Comparison of ENCODE assay signal across 11 cellular contexts in genomic region chr20:50641625-50642287, GRCh38. TPM values are rescaled to one million over a fixed set of nuclear protein-coding genes. Genes with fewer than 3 reads are reported as not detected.
A peak's percentile ranks its signal among the peaks of the same experiment; 100 is the strongest.
DNase-seq lines count a peak whose midpoint lies in the region; ATAC-seq, FAIRE-seq and TF ChIP-seq lines count a peak whose summit lies in the region.
"Not testable (repeated sequence)": the region's sequence is repeated elsewhere in the genome, so short reads cannot be mapped to it uniquely, and the experiment has no call there.
"Had no signal": no experiment of that assay in that cellular context is flagged by ENCODE, and none has a peak within 500 bp of the region (broad histone marks: within the 10 kb centered on the region; RNA-seq: fewer than 3 reads in every experiment).

No MANE protein-coding gene starts in this region.

- H3K36me3 ChIP-seq in PC-9 (ENCODE audit: low read depth); left ventricle myocardium inferior; left lung; neural progenitor cell: not testable (repeated sequence)

- H3K27ac ChIP-seq in PC-9, result peak overlapping the region; percentile 82
- peak overlapping the region; percentile 69 for H3K27ac ChIP-seq in left ventricle myocardium inferior (replicated peaks)
- H3K27ac ChIP-seq in left lung, result peak overlapping the region in 1 of 2 donors; percentile 50
- peak overlapping the region; percentile 68 for H3K27ac ChIP-seq in neural progenitor cell

- H3K4me2 ChIP-seq in PC-9 (peak overlapping the region; percentile 69), neural progenitor cell (peak overlapping the region; percentile 72)

- ATAC-seq in left lung, result peak; percentile 56

- peak; percentile 36 for FAIRE-seq in HTR-8/SVneo (lab: Jason Lieb, UNC)

- not testable (repeated sequence) for H4K20me1 ChIP-seq in PC-9 (ENCODE audit: insufficient read depth); neural progenitor cell (ENCODE audit: low read depth)

- not testable (repeated sequence) for H3K79me2 ChIP-seq in PC-9 (ENCODE audit: low read depth); neural progenitor cell (ENCODE audit: low read depth)

- peaks cover 16% of the 10 kb centered on the region for H3K36me3 Mint-ChIP-seq in Calu3 (ENCODE audit: insufficient read depth, unreplicated experiment)
- not testable (repeated sequence) for H3K36me3 Mint-ChIP-seq in brain, neural progenitor cell

- not testable (repeated sequence) for H3K27me3 ChIP-seq in PC-9 (ENCODE audit: insufficient read depth, low read depth); left ventricle myocardium inferior (ENCODE audit: low read depth); left lung; neural progenitor cell

- H3K4me3 ChIP-seq in PC-9 (peak overlapping the region; percentile 4; the same call in 1 of the 2 replicates), neural progenitor cell (peak overlapping the region; percentile 26)
- not testable (repeated sequence) for H3K4me3 ChIP-seq in left ventricle myocardium inferior, left lung

- H3K4me1 Mint-ChIP-seq in Calu3 (ENCODE audit: low read depth, unreplicated experiment) (peaks cover 54% of the 10 kb centered on the region), brain (peaks cover 42% of the 10 kb centered on the region), neural progenitor cell (peaks cover 47% of the 10 kb centered on the region)

- not testable (repeated sequence) for H3K9me3 ChIP-seq in PC-9 (ENCODE audit: insufficient read depth, low read depth); left ventricle myocardium inferior (replicated peaks); left lung; neural progenitor cell (ENCODE audit: low read depth)

- H3K4me3 Mint-ChIP-seq in Calu3 (ENCODE audit: low read depth, unreplicated experiment) (peak overlapping the region; percentile 2), brain (peak overlapping the region in 1 of 5 experiments; percentile 15), neural progenitor cell (peak overlapping the region; percentile 1)

- H3K9me2 ChIP-seq in PC-9 (ENCODE audit: insufficient read depth), result not testable (repeated sequence)

- intact Hi-C loops in Calu3 (cut with micrococcal nuclease; ENCODE audit: unreplicated experiment); PC-9 (cut with micrococcal nuclease; ENCODE audit: unreplicated experiment); left ventricle myocardium inferior (cut with micrococcal nuclease); left lung (cut with DNase I): not testable (repeated sequence)

- not testable (repeated sequence) for H3K9me3 Mint-ChIP-seq in Calu3 (ENCODE audit: low read depth, unreplicated experiment); brain; neural progenitor cell

- H3K4me1 ChIP-seq in PC-9 (replicated peaks; ENCODE audit: insufficient read depth), result peaks cover 78% of the 10 kb centered on the region
- peaks cover 43% of the 10 kb centered on the region for H3K4me1 ChIP-seq in left ventricle myocardium inferior
- H3K4me1 ChIP-seq in left lung, result peaks cover 0 to 31% of the 10 kb centered on the region in 2 donors
- peaks cover 34% of the 10 kb centered on the region for H3K4me1 ChIP-seq in neural progenitor cell

- H3K27me3 Mint-ChIP-seq in Calu3 (ENCODE audit: unreplicated experiment); brain; neural progenitor cell (ENCODE audit: insufficient read depth, low read depth): not testable (repeated sequence)

- BruUV-seq in Calu3 (replicated peaks; lab: Mats Ljungman, UMichigan); PC-9 (replicated peaks; lab: Mats Ljungman, UMichigan): not testable (repeated sequence)

- not testable (repeated sequence) for H2AFZ ChIP-seq in PC-9
- H2AFZ ChIP-seq in neural progenitor cell (replicated peaks), result peak overlapping the region; percentile 50

- CTCF ChIA-PET in Calu3 (lab: Charles Lee), result interaction anchor here (0.7 kb wide), 1 partner anchor 65 kb away, joined by 4 read pairs; no protein-coding TSS in a partner anchor
- CTCF ChIA-PET in PC-9 (lab: Charles Lee), result interaction anchor here (0.9 kb wide), 1 partner anchor 21 kb away, joined by 3 read pairs; no protein-coding TSS in a partner anchor

- not testable (repeated sequence) for TF ChIP-seq CTCF in Calu3 (IDR thresholded peaks at IDR 0.05; ENCODE audit: unreplicated experiment); PC-9 (conservative IDR thresholded peaks at IDR 0.05); brain (conservative IDR thresholded peaks at IDR 0.05); left ventricle myocardium inferior (IDR thresholded peaks at IDR 0.05; ENCODE audit: borderline replicate concordance); left lung (IDR thresholded peaks at IDR 0.05); neural progenitor cell (IDR thresholded peaks at IDR 0.05)

- not testable (repeated sequence) for H3K9ac ChIP-seq in neural progenitor cell

- not testable (repeated sequence) for DNase-seq in Calu3; HTR-8/SVneo (ENCODE audit: insufficient read length, low spot score); PC-9; left ventricle myocardium inferior; left lung
- DNase-seq in neural progenitor cell (ENCODE audit: low spot score), result peak; percentile 66

- H3F3A ChIP-seq in PC-9 (ENCODE audit: insufficient read depth, low read depth) (peaks cover 42% of the 10 kb centered on the region), neural progenitor cell (ENCODE audit: low read depth) (peaks cover 34% of the 10 kb centered on the region)

- H3K27ac Mint-ChIP-seq in Calu3 (ENCODE audit: unreplicated experiment) (peak overlapping the region; percentile 3), brain (peak overlapping the region in 4 of 5 experiments; percentile 3 to 77 (median 70)), neural progenitor cell (peak overlapping the region; percentile 6)

- POLR2A ChIA-PET in PC-9 (lab: Charles Lee; ENCODE audit: unreplicated experiment), result not testable (repeated sequence)

RNA-seq across cellular contexts. Expression of gene RIPOR3, which starts 49.6 kb away (rescaled TPM):
- total RNA-seq in Calu3 (2022) (2.8 and 4.0 TPM in 2 replicates), PC-9 (2021) (4.1 and 6.3 TPM in 2 replicates), left ventricle myocardium inferior (6.5 TPM), left lung (1 to 10 TPM; 2.3 to 7.0 TPM), neural progenitor cell (ENCODE audit: low replicate concordance) (1.2 and 3.7 TPM in 2 replicates)
- 0.29 TPM for polyA plus RNA-seq in brain (ENCODE audit: insufficient read depth, low read depth, low replicate concordance)
- total RNA-seq: activated CD8-positive, alpha-beta T cell treated with anti-CD3 and anti-CD28 coated beads, Interleukin-2, amount 10 ng/mL, durations not matched to agents 7 days and 5 days; activated naive CD4-positive, alpha-beta T cell treated with anti-CD3 and anti-CD28 coated beads for 36 hours; endothelial cell of umbilical vein had no signal
- polyA plus RNA-seq: endothelial cell of umbilical vein, neural cell had no signal

Comparison
In these comparisons a context has a peak if more than half of its experiments do, and no peak if none do; other contexts are left out.
1. H3K27ac Mint-ChIP-seq: peak in every context shown above with its lines; median percentile 70 in brain; 6 in neural progenitor cell; 3 in Calu3.